ENCODE assay signal across 21 cellular contexts in the genomic region with DNA sequence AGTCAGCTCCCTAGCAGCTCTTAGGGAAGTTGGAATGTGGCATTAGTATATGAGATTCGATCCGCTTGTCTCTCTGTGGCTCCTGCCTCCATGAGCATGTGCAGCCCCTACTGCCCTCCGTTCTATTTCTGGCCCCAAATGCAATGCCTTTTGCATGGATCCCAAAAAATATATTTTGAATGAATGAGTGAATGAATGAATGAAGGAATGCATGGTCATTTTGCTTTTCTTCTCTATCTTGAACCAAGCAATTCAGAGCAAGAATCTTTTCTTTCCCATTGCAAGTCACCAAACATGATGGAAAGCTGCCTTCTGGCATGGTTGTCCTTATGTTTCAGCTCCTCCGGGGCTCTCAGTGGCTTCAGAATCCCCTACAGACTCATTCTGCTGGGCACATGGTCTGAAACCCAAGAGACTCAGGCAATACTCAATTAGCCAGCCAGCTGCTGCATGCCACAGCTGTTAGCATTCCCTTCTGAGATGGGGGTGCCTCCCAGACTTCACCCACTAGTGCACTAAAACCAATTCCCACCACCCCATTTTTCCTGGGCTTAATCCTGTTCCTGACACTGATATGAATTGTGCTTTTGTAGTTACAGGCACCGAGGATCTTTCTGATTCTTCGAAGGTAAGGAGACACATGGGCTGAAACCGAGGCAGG. TPM values are rescaled to one million over a fixed set of nuclear protein-coding genes. Genes with fewer than 3 reads are reported as not detected.
DNase-seq lines count a peak whose midpoint lies in the region; ATAC-seq, FAIRE-seq and TF ChIP-seq lines count a peak whose summit lies in the region.
"Had no signal": no experiment of that assay in that cellular context is flagged by ENCODE, and none has a peak within 500 bp of the region (broad histone marks: within the 10 kb centered on the region; RNA-seq: fewer than 3 reads in every experiment).

No MANE protein-coding gene starts in this region.

- TF ChIP-seq CTCF in K562 (IDR thresholded peaks at IDR 0.05 in 2 of 3, conservative IDR thresholded peaks at IDR 0.05 in 1 of 3; ENCODE audit: insufficient read depth in 2 of 3, low read depth in 1 of 3, low read length in 3 of 3) (no peak), neural progenitor cell (IDR thresholded peaks at IDR 0.05) (no peak), right lobe of liver (IDR thresholded peaks at IDR 0.05) (no peak), esophagus squamous epithelium (IDR thresholded peaks at IDR 0.05) (no peak)

- H4K20me1 ChIP-seq in K562 (replicated peaks; ENCODE audit: control insufficient read depth, insufficient read depth, low read length) (0 out of 2 replicates have a peak, but pooled peaks cover 3% of the 10 kb centered on the region), neural progenitor cell (ENCODE audit: low read depth) (no peaks in the 10 kb centered on the region)

- H3K27ac ChIP-seq in K562 (ENCODE audit: extremely low read depth, low read depth, low read length) (no peak overlapping the region), neural progenitor cell (no peak overlapping the region), right lobe of liver (no peak overlapping the region), esophagus squamous epithelium (no peak overlapping the region)
- H3K27ac ChIP-seq: 22Rv1, HL-60 had no signal

- no peaks in the 10 kb centered on the region for H3F3A ChIP-seq in neural progenitor cell (ENCODE audit: low read depth)

- no peaks in the 10 kb centered on the region for H3K9me3 Mint-ChIP-seq in neural progenitor cell
- H3K9me3 Mint-ChIP-seq in natural killer cell treated with Interleukin-12 subunit alpha and Interleukin-12 subunit beta and Interleukin-15 and Interleukin-18, amount 100 ng/mL, for 72 hours = no peaks in the 10 kb centered on the region
- H3K9me3 Mint-ChIP-seq: CD8-positive, alpha-beta T cell; HFFc6 had no signal

- peaks cover 4% of the 10 kb centered on the region for H3K9me1 ChIP-seq in K562 (ENCODE audit: control insufficient read depth, insufficient read depth, low read length)

- no peak for TF ChIP-seq RAD21 in K562 (CRISPR knock-in tag; conservative IDR thresholded peaks at IDR 0.05 in 1 of 2, IDR thresholded peaks at IDR 0.05 in 1 of 2)

- CTCF ChIA-PET in K562 (lab: Yijun Ruan, JAX; ENCODE audit: low intra/inter-chr PET ratio) = no interaction called here

- no peak for TF ChIP-seq EP300 in K562 (IDR thresholded peaks at IDR 0.05; ENCODE audit: low read length)

- peak; percentile 15 for DNase-seq in DMS 273 (lab: John Stamatoyannopoulos, UW; ENCODE audit: unreplicated experiment)
- no peak for DNase-seq in DMS 273 treated with DMSO at 0.1 percent for 48 hours (lab: John Stamatoyannopoulos, UW)
- no peak for DNase-seq in K562 (ENCODE audit: extremely low read depth in 1 of 4, low spot score in 3 of 4)
- DNase-seq in neural progenitor cell (ENCODE audit: low spot score) = no peak
- no peak for DNase-seq in right lobe of liver
- no peak for DNase-seq in esophagus squamous epithelium (lab: John Stamatoyannopoulos, UW)
- no peak for DNase-seq in NCI-H748 (lab: John Stamatoyannopoulos, UW; ENCODE audit: unreplicated experiment)
- no peak for DNase-seq in natural killer cell treated with Interleukin-12 subunit alpha and Interleukin-12 subunit beta and Interleukin-15 and Interleukin-18, amount 100 ng/mL, for 72 hours (ENCODE audit: low spot score)
- DNase-seq: CD8-positive, alpha-beta T cell; COR-L47; DMS53; GF-D8; HCEC 1CT; HFFc6 had no signal

- H2AFZ ChIP-seq in K562 (ENCODE audit: low read depth, low read length) (no peak overlapping the region), neural progenitor cell (replicated peaks) (no peak overlapping the region)

- no peak for FAIRE-seq in K562 (lab: Jason Lieb, UNC)
- FAIRE-seq: D721Med had no signal

- BruUV-seq in K562 (replicated peaks; lab: Mats Ljungman, UMichigan) = no TSS peak

- intact Hi-C loops in K562 (cut with micrococcal nuclease) (no loop called here), right lobe of liver (cut with DNase I) (no loop called here), esophagus squamous epithelium (cut with DNase I) (no loop called here)

- POLR2A ChIA-PET in K562 (lab: Yijun Ruan, JAX) = interaction anchor here (1.3 kb wide), 1 partner anchor 16 kb away, joined by 3 read pairs; no protein-coding TSS in a partner anchor

- peaks cover 4% of the 10 kb centered on the region for H3K27me3 Mint-ChIP-seq in neural progenitor cell (ENCODE audit: insufficient read depth, low read depth)
- H3K27me3 Mint-ChIP-seq in natural killer cell treated with Interleukin-12 subunit alpha and Interleukin-12 subunit beta and Interleukin-15 and Interleukin-18, amount 100 ng/mL, for 72 hours = peaks cover 6 to 10% of the 10 kb centered on the region in 2 donors

- H3K4me1 ChIP-seq in K562 (replicated peaks in 1 of 2; ENCODE audit: control insufficient read depth in 2 of 2, insufficient read depth in 2 of 2, low read length in 2 of 2) = no peaks in the 10 kb centered on the region; a peak in 1 of 5 replicates
- peaks cover 4% of the 10 kb centered on the region for H3K4me1 ChIP-seq in neural progenitor cell
- peaks cover 0 to 17% (median 5%) of the 10 kb centered on the region in 4 donors for H3K4me1 ChIP-seq in right lobe of liver
- H3K4me1 ChIP-seq in esophagus squamous epithelium = no peaks in the 10 kb centered on the region

- in situ Hi-C loops in K562 (cut with MboI) = no loop called here

- TF ChIP-seq POLR2A in K562 (conservative IDR thresholded peaks at IDR 0.05) (no peak), right lobe of liver (IDR thresholded peaks at IDR 0.05) (no peak), esophagus squamous epithelium (IDR thresholded peaks at IDR 0.05) (no peak)

- no peak overlapping the region for H3K4me3 ChIP-seq in K562
- no peak overlapping the region for H3K4me3 ChIP-seq in neural progenitor cell
- no peak overlapping the region for H3K4me3 ChIP-seq in right lobe of liver
- H3K4me3 ChIP-seq in esophagus squamous epithelium = no peak overlapping the region

- peak overlapping the region; percentile 42 for H3K4me3 Mint-ChIP-seq in neural progenitor cell
- no peak overlapping the region for H3K4me3 Mint-ChIP-seq in natural killer cell treated with Interleukin-12 subunit alpha and Interleukin-12 subunit beta and Interleukin-15 and Interleukin-18, amount 100 ng/mL, for 72 hours
- H3K4me3 Mint-ChIP-seq: CD14-positive monocyte; CD8-positive, alpha-beta T cell; HFFc6 had no signal

- peaks cover 11% of the 10 kb centered on the region for H3K4me1 Mint-ChIP-seq in neural progenitor cell
- H3K4me1 Mint-ChIP-seq in natural killer cell treated with Interleukin-12 subunit alpha and Interleukin-12 subunit beta and Interleukin-15 and Interleukin-18, amount 100 ng/mL, for 72 hours (ENCODE audit: low read depth in 2 of 2) = no peaks in the 10 kb centered on the region
- H3K4me1 Mint-ChIP-seq: CD14-positive monocyte had no signal

- no peaks in the 10 kb centered on the region for H3K36me3 Mint-ChIP-seq in neural progenitor cell
- no peaks in the 10 kb centered on the region for H3K36me3 Mint-ChIP-seq in natural killer cell treated with Interleukin-12 subunit alpha and Interleukin-12 subunit beta and Interleukin-15 and Interleukin-18, amount 100 ng/mL, for 72 hours
- H3K36me3 Mint-ChIP-seq: CD14-positive monocyte; CD8-positive, alpha-beta T cell had no signal

- H3K27me3 ChIP-seq in K562 (ENCODE audit: control insufficient read depth in 2 of 2, insufficient read depth in 2 of 2, low read length in 2 of 2) = peaks cover 22 to 43% of the 10 kb centered on the region in 2 experiments; a peak in 4 of 5 replicates
- H3K27me3 ChIP-seq in neural progenitor cell = no peaks in the 10 kb centered on the region
- H3K27me3 ChIP-seq in right lobe of liver = no peaks in the 10 kb centered on the region
- H3K27me3 ChIP-seq in esophagus squamous epithelium = no peaks in the 10 kb centered on the region

- no peak overlapping the region for H3K9ac ChIP-seq in K562 (ENCODE audit: insufficient read depth in 1 of 2, low read depth in 2 of 2, low read length in 2 of 2)
- H3K9ac ChIP-seq in neural progenitor cell = no peak overlapping the region

- H3K36me3 ChIP-seq in K562 (ENCODE audit: control insufficient read depth, insufficient read depth, low read length) (no peaks in the 10 kb centered on the region), neural progenitor cell (no peaks in the 10 kb centered on the region), right lobe of liver (no peaks in the 10 kb centered on the region), esophagus squamous epithelium (no peaks in the 10 kb centered on the region)

- H3K4me2 ChIP-seq in K562 (ENCODE audit: insufficient read depth, low read length) = no peak overlapping the region
- no peak overlapping the region for H3K4me2 ChIP-seq in neural progenitor cell

- H3K9me3 ChIP-seq in K562 (replicated peaks; ENCODE audit: control insufficient read depth, insufficient read depth, low read depth, low read length) = no peaks in the 10 kb centered on the region
- no peaks in the 10 kb centered on the region for H3K9me3 ChIP-seq in neural progenitor cell (ENCODE audit: low read depth)
- H3K9me3 ChIP-seq in right lobe of liver = no peaks in the 10 kb centered on the region
- no peaks in the 10 kb centered on the region for H3K9me3 ChIP-seq in esophagus squamous epithelium

- H3K27ac Mint-ChIP-seq in neural progenitor cell = no peak overlapping the region
- H3K27ac Mint-ChIP-seq in natural killer cell treated with Interleukin-12 subunit alpha and Interleukin-12 subunit beta and Interleukin-15 and Interleukin-18, amount 100 ng/mL, for 72 hours = no peak overlapping the region
- H3K27ac Mint-ChIP-seq: CD14-positive monocyte; CD8-positive, alpha-beta T cell; HFFc6 had no signal

- 2% methylated on average over 7 of the region's 7 CpGs for WGBS in K562 (ENCODE audit: insufficient coverage, low coverage, missing lambda C conversion rate)
- 87% methylated on average over 4 of the region's 7 CpGs for WGBS in right lobe of liver (ENCODE audit: insufficient coverage, low coverage, low lambda C conversion rate, missing lambda C conversion rate)
- WGBS in esophagus squamous epithelium, 2 donors = 86 to 93% methylated on average over 5 to 7 of the region's 7 CpGs

- H3K79me2 ChIP-seq in K562 (ENCODE audit: control insufficient read depth, insufficient read depth, low read length) (no peaks in the 10 kb centered on the region), neural progenitor cell (ENCODE audit: low read depth) (no peaks in the 10 kb centered on the region)

- ATAC-seq in K562 = no peak
- ATAC-seq in right lobe of liver = no peak
- no peak for ATAC-seq in natural killer cell treated with Interleukin-12 subunit alpha and Interleukin-12 subunit beta and Interleukin-15 and Interleukin-18, amount 100 ng/mL, for 72 hours
- ATAC-seq: CD8-positive, alpha-beta T cell had no signal

RNA-seq across cellular contexts. Expression of gene IYD, which starts 2.6 kb away (rescaled TPM):
- not detected in 2 replicates for total RNA-seq in K562 (2011; cell fraction: chromatin; rRNA removed; ENCODE audit: low replicate concordance)
- total RNA-seq in K562 (2011; cell fraction: nucleolus; rRNA removed) = not detected in 2 replicates
- not detected in 2 replicates for total RNA-seq in K562 (2011; cell fraction: nucleoplasm; rRNA removed)
- total RNA-seq in K562 (2014; rRNA removed) (not detected in 2 replicates), K562 (2014; rRNA removed; fragmentation: Illumina TruSeq; extraction: Trizol) (not detected in 2 replicates), K562 (2015; rRNA removed; fragmentation: Illumina TruSeq; extraction: Trizol) (not detected in 2 replicates), K562 (2021) (not detected in 2 replicates), neural progenitor cell (ENCODE audit: low replicate concordance) (not detected in 2 replicates), right lobe of liver (10 to 100 TPM in 5 of 6 experiments, 1 to 10 TPM in 1; 5.8 to 21.6 (median 16.1) TPM), esophagus squamous epithelium (not detected)
- polyA plus RNA-seq in K562 (2011; rRNA removed) (not detected in 2 replicates), K562 (2014; fragmentation: Illumina TruSeq; extraction: Trizol) (not detected in 2 replicates), K562 (2014; fragmentation: Nextera tagmentation; extraction: Ambion mirVana) (not detected), K562 (2014; rRNA removed) (0.09 TPM in 1 of 2 replicates, not detected in the other)
- polyA plus RNA-seq in K562 (2011; cell fraction: cytosol; rRNA removed) = not detected in 2 replicates
- not detected in 2 replicates for polyA plus RNA-seq in K562 (2011; cell fraction: nucleus; rRNA removed)
- polyA plus RNA-seq in K562 (2012) = 0.01 TPM in 1 of 2 replicates, not detected in the other
- polyA minus RNA-seq in K562 (2011; rRNA and poly(A)+ RNA removed) = 0.04 TPM in 1 of 2 replicates, not detected in the other
- not detected in 2 replicates for polyA minus RNA-seq in K562 (2011; cell fraction: cytosol; rRNA and poly(A)+ RNA removed)
- polyA minus RNA-seq in K562 (2011; cell fraction: nucleus; rRNA and poly(A)+ RNA removed) = not detected in 2 replicates
- total RNA-seq in natural killer cell treated with Interleukin-12 subunit alpha and Interleukin-12 subunit beta and Interleukin-15 and Interleukin-18, amount 100 ng/mL, for 72 hours = not detected
- total RNA-seq: A673; CD8-positive, alpha-beta T cell; H4; HFFc6 had no signal
- polyA plus RNA-seq: BJ, CD14-positive monocyte had no signal
